32 cellular contexts compared by ENCODE assay signal in genomic region chr2:150880986-150881385, GRCh38.
"Had no signal": no experiment of that assay in that cellular context is flagged by ENCODE, and none has a peak within 500 bp of the region (broad histone marks: within the 10 kb centered on the region; RNA-seq: fewer than 3 reads in every experiment).

No MANE protein-coding gene starts in this region.

- H3K4me1 ChIP-seq: colonic mucosa, foreskin keratinocyte, gastroesophageal sphincter, left ventricle myocardium inferior, parathyroid adenoma, right atrium auricular region, spleen, tibial artery had no signal

- H3K27me3 Mint-ChIP-seq: dendritic cell treated with granulocyte-macrophage colony-stimulating factor and Interleukin-4, amounts not matched to agents 40 ng/mL and 50 ng/mL, for 4 days; natural killer cell treated with Interleukin-12 subunit alpha and Interleukin-12 subunit beta and Interleukin-15 and Interleukin-18, amount 100 ng/mL, for 72 hours; progenitor cell of endocrine pancreas; stimulated activated memory B cell treated with anti-CD40 and anti-IgM and Interleukin-4, amounts not matched to agents 10 μg/mL and 1 μg/mL and 100 μg/mL, for 72 hours; type B pancreatic cell had no signal

- H2AFZ ChIP-seq: parathyroid adenoma had no signal

- ATAC-seq: esophagus mucosa; foreskin keratinocyte; gastroesophageal sphincter; heart right ventricle; left colon; lower lobe of right lung; natural killer cell treated with Interleukin-12 subunit alpha and Interleukin-12 subunit beta and Interleukin-15 and Interleukin-18, amount 100 ng/mL, for 72 hours; sciatic nerve; stimulated activated memory B cell treated with anti-CD40 and anti-IgM and Interleukin-4, amounts not matched to agents 10 μg/mL and 1 μg/mL and 100 μg/mL, for 72 hours; stimulated activated naive CD8-positive, alpha-beta T cell treated with anti-CD3 and anti-CD28 coated beads, Interleukin-15, Interleukin-2, amounts not matched to agents 100 U/mL and 50 U/mL, for 24 hours had no signal

- H3K4me3 Mint-ChIP-seq: dendritic cell treated with granulocyte-macrophage colony-stimulating factor and Interleukin-4, amounts not matched to agents 40 ng/mL and 50 ng/mL, for 4 days; endodermal cell; immature natural killer cell; naive B cell; natural killer cell treated with Interleukin-12 subunit alpha and Interleukin-12 subunit beta and Interleukin-15 and Interleukin-18, amount 100 ng/mL, for 72 hours; neural crest cell; stimulated activated memory B cell treated with anti-CD40 and anti-IgM and Interleukin-4, amounts not matched to agents 10 μg/mL and 1 μg/mL and 100 μg/mL, for 72 hours; type B pancreatic cell had no signal

- DNase-seq: colonic mucosa; effector CD8-positive, alpha-beta T cell; endodermal cell; foreskin keratinocyte; heart right ventricle; hippocampal formation; immature natural killer cell; islet precursor cell; kidney glomerular epithelial cell; left colon; left ventricle myocardium inferior; lower lobe of right lung; naive B cell; spleen; stimulated activated CD4-positive, alpha-beta T cell treated with anti-CD3 and anti-CD28 coated beads, Interleukin-4, amount 100 ng/mL, for 4 hours; stimulated activated naive CD8-positive, alpha-beta T cell treated with anti-CD3 and anti-CD28 coated beads, Interleukin-15, Interleukin-2, amounts not matched to agents 100 U/mL and 50 U/mL, for 24 hours; substantia nigra; testis; tibial artery had no signal

- H3K27me3 ChIP-seq: colonic mucosa, foreskin keratinocyte, gastroesophageal sphincter, heart right ventricle, right atrium auricular region, spleen, testis, tibial artery had no signal

- H3K9me3 Mint-ChIP-seq: type B pancreatic cell had no signal

- H3K36me3 ChIP-seq: colonic mucosa, gastroesophageal sphincter, heart right ventricle, left ventricle myocardium inferior, lower lobe of right lung, right atrium auricular region, spleen, tibial artery had no signal

- H3K4me1 Mint-ChIP-seq: endodermal cell; immature natural killer cell; naive B cell; stimulated activated memory B cell treated with anti-CD40 and anti-IgM and Interleukin-4, amounts not matched to agents 10 μg/mL and 1 μg/mL and 100 μg/mL, for 72 hours had no signal

- H3K4me3 ChIP-seq: colonic mucosa, gastroesophageal sphincter, heart right ventricle, left ventricle myocardium inferior, lower lobe of right lung, right atrium auricular region, skin epidermis, spleen, testis, tibial artery had no signal

- H3K27ac ChIP-seq: colonic mucosa, epithelial cell of prostate, foreskin keratinocyte, gastroesophageal sphincter, heart right ventricle, left ventricle myocardium inferior, lower lobe of right lung, parathyroid adenoma, right atrium auricular region, skin epidermis, spleen, testis, tibial artery had no signal

- H3K9ac ChIP-seq: parathyroid adenoma had no signal

- H3K9me3 ChIP-seq: colonic mucosa, gastroesophageal sphincter, heart right ventricle, left ventricle myocardium inferior, lower lobe of right lung, right atrium auricular region, testis, tibial artery had no signal

- H3K36me3 Mint-ChIP-seq: immature natural killer cell; naive B cell; natural killer cell treated with Interleukin-12 subunit alpha and Interleukin-12 subunit beta and Interleukin-15 and Interleukin-18, amount 100 ng/mL, for 72 hours; stimulated activated memory B cell treated with anti-CD40 and anti-IgM and Interleukin-4, amounts not matched to agents 10 μg/mL and 1 μg/mL and 100 μg/mL, for 72 hours; type B pancreatic cell had no signal

- H3K79me2 ChIP-seq: parathyroid adenoma had no signal

- H3K27ac Mint-ChIP-seq: dendritic cell treated with granulocyte-macrophage colony-stimulating factor and Interleukin-4, amounts not matched to agents 40 ng/mL and 50 ng/mL, for 4 days; endodermal cell; immature natural killer cell; naive B cell; natural killer cell treated with Interleukin-12 subunit alpha and Interleukin-12 subunit beta and Interleukin-15 and Interleukin-18, amount 100 ng/mL, for 72 hours; progenitor cell of endocrine pancreas; stimulated activated memory B cell treated with anti-CD40 and anti-IgM and Interleukin-4, amounts not matched to agents 10 μg/mL and 1 μg/mL and 100 μg/mL, for 72 hours; type B pancreatic cell had no signal
